In genomic region chr2:1051075-1051474, GRCh38 we compare ENCODE assay signal across 13 cellular contexts.
A peak's percentile ranks its signal among the peaks of the same experiment; 100 is the strongest.
DNase-seq lines count a peak whose midpoint lies in the region; ATAC-seq and TF ChIP-seq lines count a peak whose summit lies in the region.
"Had no signal": no experiment of that assay in that cellular context is flagged by ENCODE, and none has a peak within 500 bp of the region (broad histone marks: within the 10 kb centered on the region; RNA-seq: fewer than 3 reads in every experiment).

No MANE protein-coding gene starts in this region.

- POLR2A ChIA-PET in AG04450 (lab: Yijun Ruan, JAX) (no interaction called here), HEK293T (lab: Yijun Ruan, JAX) (no interaction called here), WTC11 (lab: Charles Lee) (no interaction called here)

- no peaks in the 10 kb centered on the region for H3K36me3 ChIP-seq in kidney epithelial cell (ENCODE audit: control insufficient read depth, insufficient read depth, low read length)
- H3K36me3 ChIP-seq: thoracic aorta had no signal

- no peak overlapping the region for H3K4me3 ChIP-seq in AG04450 (ENCODE audit: low read depth, low read length)
- H3K4me3 ChIP-seq in kidney epithelial cell (ENCODE audit: low read depth, low read length): no peak overlapping the region
- H3K4me3 ChIP-seq: lung, psoas muscle, thoracic aorta had no signal

- H3K36me3 Mint-ChIP-seq in WTC11: peaks cover 47% of the 10 kb centered on the region

- TF ChIP-seq CTCF in AG04450 (IDR thresholded peaks at IDR 0.05; ENCODE audit: low read depth, low read length): peak; percentile 52
- TF ChIP-seq CTCF in WTC11 (IDR thresholded peaks at IDR 0.05): no peak
- TF ChIP-seq CTCF in kidney epithelial cell (IDR thresholded peaks at IDR 0.05; ENCODE audit: insufficient read depth, low read length, poor library complexity, severe bottlenecking): peak; percentile 26

- CTCF ChIA-PET in AG04450 (lab: Charles Lee): interaction anchor here (0.6 to 1.7 kb wide), 6 partner anchors 8 to 803 kb away, joined by 3 to 6 read pairs (median 4); no protein-coding TSS in a partner anchor
- CTCF ChIA-PET in HEK293T (lab: Yijun Ruan, JAX): no interaction called here
- CTCF ChIA-PET in WTC11 (lab: Charles Lee): interaction anchor here (0.6 to 1.3 kb wide), 10 partner anchors 15 to 688 kb away, joined by 3 to 4 read pairs (median 3); partner anchors contain the start of gene SNTG2

- DNase-seq in AG04450 (ENCODE audit: low read depth, low spot score) (no peak), HEK293T (ENCODE audit: extremely low spot score) (peak; percentile 28), WTC11 (ENCODE audit: low spot score) (no peak), kidney epithelial cell (ENCODE audit: low read depth) (no peak), Right ventricle myocardium inferior (ENCODE audit: missing footprints) (no peak), left colon (no peak)
- DNase-seq in activated CD4-positive, CD25-positive, alpha-beta regulatory T cell (lab: John Stamatoyannopoulos, UW): no peak
- DNase-seq: activated CD8-positive, alpha-beta memory T cell treated with anti-CD3 and anti-CD28 coated beads, Interleukin-2, amount 50 U/mL, for 48 hours; aorta; psoas muscle had no signal

- peaks cover 58% of the 10 kb centered on the region for H3K4me1 Mint-ChIP-seq in WTC11

- no peaks in the 10 kb centered on the region for H3K9me3 ChIP-seq in AG04450 (ENCODE audit: control insufficient read depth, insufficient read depth, low read length)
- H3K9me3 ChIP-seq: psoas muscle, thoracic aorta had no signal

- no peak overlapping the region for H3K27ac Mint-ChIP-seq in WTC11

- H3K27me3 ChIP-seq in AG04450 (ENCODE audit: control insufficient read depth, insufficient read depth, low read length) (no peaks in the 10 kb centered on the region), kidney epithelial cell (ENCODE audit: control insufficient read depth, insufficient read depth, low read length) (no peaks in the 10 kb centered on the region)

- peaks cover 42% of the 10 kb centered on the region for H3K9me3 Mint-ChIP-seq in WTC11

- H3K27ac ChIP-seq in AG04450 (ENCODE audit: low read depth, low read length): no peak overlapping the region
- H3K27ac ChIP-seq: psoas muscle, thoracic aorta had no signal

- intact Hi-C loops in Right ventricle myocardium inferior (cut with DNase I) (no loop called here), left colon (cut with DNase I, micrococcal nuclease) (no loop called here)

- ATAC-seq in WTC11 (peak; percentile 86), Right ventricle myocardium inferior (no peak), GM18873 (IDR thresholded peaks at IDR 0.05; ENCODE audit: low FRiP score, unreplicated experiment) (no peak), left colon (no peak)
- ATAC-seq: psoas muscle had no signal

- no peak overlapping the region for H3K4me3 Mint-ChIP-seq in WTC11

- H3K27me3 Mint-ChIP-seq in WTC11 (ENCODE audit: low read depth): peaks cover 8% of the 10 kb centered on the region

TF ChIP-seq in HEK293T, 16 proteins besides CTCF, POLR2A, EP300 and RAD21:
- TF ChIP-seq L3MBTL2 (conservative IDR thresholded peaks at IDR 0.05) (no peak), ZNF384 (IDR thresholded peaks at IDR 0.05) (no peak), BHLHE40 (IDR thresholded peaks at IDR 0.05; ENCODE audit: borderline replicate concordance) (no peak), PKNOX1 (IDR thresholded peaks at IDR 0.05) (no peak), NFRKB (IDR thresholded peaks at IDR 0.05) (no peak), TARDBP (IDR thresholded peaks at IDR 0.05) (no peak), ELF4 (IDR thresholded peaks at IDR 0.05) (no peak), SUZ12 (IDR thresholded peaks at IDR 0.05) (no peak), FOXK2 (IDR thresholded peaks at IDR 0.05) (no peak), ARNT (IDR thresholded peaks at IDR 0.05) (no peak), FOXM1 (IDR thresholded peaks at IDR 0.05; ENCODE audit: borderline replicate concordance) (no peak), CTBP1 (IDR thresholded peaks at IDR 0.05; ENCODE audit: borderline replicate concordance) (no peak)

TF ChIP-seq in WTC11, 78 proteins besides CTCF, POLR2A, EP300 and RAD21:
- TF ChIP-seq ZNF232 (CRISPR knock-in tag; IDR thresholded peaks at IDR 0.05) (no peak), ETV6 (CRISPR knock-in tag; IDR thresholded peaks at IDR 0.05) (peak; percentile 71)
